Comparison of ENCODE assay signal across 15 cellular contexts in the genomic region with DNA sequence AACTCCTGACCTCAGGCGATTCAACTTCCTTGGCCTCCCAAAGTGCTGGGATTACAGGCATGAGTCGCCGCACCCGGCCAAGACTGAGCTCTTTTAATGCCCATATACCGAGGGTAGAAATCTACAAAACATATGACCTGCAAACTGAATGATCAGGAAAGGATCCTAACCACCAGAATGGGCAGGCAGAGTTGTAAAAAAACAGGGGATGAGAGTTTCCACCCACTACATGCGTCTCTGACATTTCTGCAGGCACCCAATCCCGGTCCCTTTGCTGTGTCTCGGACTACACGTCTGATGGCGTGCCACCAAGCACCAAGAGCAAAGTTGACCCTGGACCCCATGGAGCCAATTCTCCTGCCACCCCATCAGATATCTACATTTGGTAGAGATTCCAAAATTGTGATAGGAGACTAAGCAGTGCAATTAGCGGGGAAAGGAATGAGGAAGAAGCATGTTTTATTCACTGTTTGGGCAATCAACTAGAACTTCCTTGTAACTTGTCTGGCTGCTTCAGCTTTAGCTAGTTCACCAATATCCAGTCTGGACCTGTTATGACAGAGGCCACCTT.
DNase-seq lines count a peak whose midpoint lies in the region; ATAC-seq, FAIRE-seq and TF ChIP-seq lines count a peak whose summit lies in the region.
"Had no signal": no experiment of that assay in that cellular context is flagged by ENCODE, and none has a peak within 500 bp of the region (broad histone marks: within the 10 kb centered on the region; RNA-seq: fewer than 3 reads in every experiment).

No MANE protein-coding gene starts in this region.

- no peaks in the 10 kb centered on the region for H3K9me3 Mint-ChIP-seq in Calu3 (ENCODE audit: low read depth, unreplicated experiment)
- peaks cover 26% of the 10 kb centered on the region for H3K9me3 Mint-ChIP-seq in stimulated activated effector memory CD8-positive, alpha-beta T cell treated with anti-CD3 and anti-CD28 coated beads, Interleukin-12 subunit alpha, Interleukin-12 subunit beta, amount 100 ng/mL, for 72 hours

- H3K36me3 ChIP-seq in endothelial cell of umbilical vein (ENCODE audit: control insufficient read depth in 2 of 2, extremely low read depth in 1 of 2, insufficient read depth in 2 of 2, low read length in 2 of 2) (peaks cover 5 to 16% of the 10 kb centered on the region in 2 experiments), prostate gland (no peaks in the 10 kb centered on the region)

- TF ChIP-seq POLR2A in endothelial cell of umbilical vein (IDR thresholded peaks at IDR 0.05; ENCODE audit: low read depth, low read length) (no peak), prostate gland (IDR thresholded peaks at IDR 0.05) (no peak)

- POLR2A ChIA-PET in endothelial cell of umbilical vein (lab: Charles Lee): no interaction called here

- no peak for ATAC-seq in stimulated activated effector memory CD8-positive, alpha-beta T cell treated with anti-CD3 and anti-CD28 coated beads, Interleukin-12 subunit alpha, Interleukin-12 subunit beta, amount 100 ng/mL, for 72 hours
- ATAC-seq in activated CD4-positive, CD25-positive, alpha-beta regulatory T cell treated with anti-CD3 and anti-CD28 coated beads, Interleukin-2, amount 50 U/mL, for 24 hours: no peak
- ATAC-seq: sciatic nerve had no signal

- BruUV-seq in Calu3 (replicated peaks; lab: Mats Ljungman, UMichigan) (no TSS peak), endothelial cell of umbilical vein (replicated peaks; lab: Mats Ljungman, UMichigan) (no TSS peak)

- peaks cover 42% of the 10 kb centered on the region for H3K36me3 Mint-ChIP-seq in Calu3 (ENCODE audit: insufficient read depth, unreplicated experiment)
- H3K36me3 Mint-ChIP-seq in stimulated activated effector memory CD8-positive, alpha-beta T cell treated with anti-CD3 and anti-CD28 coated beads, Interleukin-12 subunit alpha, Interleukin-12 subunit beta, amount 100 ng/mL, for 72 hours: no peaks in the 10 kb centered on the region

- no peak overlapping the region for H3K4me2 ChIP-seq in endothelial cell of umbilical vein (ENCODE audit: insufficient read depth, low read length)

- H2AFZ ChIP-seq in endothelial cell of umbilical vein (ENCODE audit: low read depth, low read length): no peak overlapping the region

- FAIRE-seq in endothelial cell of umbilical vein (lab: Jason Lieb, UNC): peak; percentile 70
- FAIRE-seq: colon had no signal

- intact Hi-C loops in Calu3 (cut with micrococcal nuclease; ENCODE audit: unreplicated experiment): no loop called here
- intact Hi-C loops in endothelial cell of umbilical vein (cut with micrococcal nuclease): loop anchor here (2.0 to 5.0 kb wide), 3 partner anchors 37 to 54 kb away; no protein-coding TSS in a partner anchor
- intact Hi-C loops in prostate gland (cut with DNase I): no loop called here

- dilution Hi-C loops in endothelial cell of umbilical vein (cut with MboI; ENCODE audit: extremely low pct_ligation_motif_present, low sequenced_read_pairs): no loop called here

- H3K9me3 ChIP-seq in endothelial cell of umbilical vein (replicated peaks; ENCODE audit: control insufficient read depth, insufficient read depth, low read length) (no peaks in the 10 kb centered on the region), prostate gland (no peaks in the 10 kb centered on the region)

- DNase-seq in Calu3 (peak; percentile 65), NCI-H226 (peak; percentile 32), endothelial cell of umbilical vein (ENCODE audit: low read depth, low spot score) (peak; percentile 48), prostate gland (ENCODE audit: low spot score) (peak; percentile 66), SW 1271 (lab: John Stamatoyannopoulos, UW) (no peak), coronary artery (ENCODE audit: low spot score) (no peak)
- no peak for DNase-seq in stimulated activated effector memory CD8-positive, alpha-beta T cell treated with anti-CD3 and anti-CD28 coated beads, Interleukin-12 subunit alpha, Interleukin-12 subunit beta, amount 100 ng/mL, for 72 hours (ENCODE audit: low spot score in 2 of 2)
- DNase-seq: activated CD4-positive, alpha-beta T cell treated with anti-CD3 and anti-CD28 coated beads, Interleukin-2, amount 10 ng/mL, durations not matched to agents 7 days and 5 days; activated gamma-delta T cell treated with Interleukin-2 at 50 U/mL for 16 hours; CD4-positive, alpha-beta memory T cell; NCI-H2029 treated with DMSO at 0.1 percent for 48 hours; SHP77 treated with DMSO at 0.1 percent for 48 hours had no signal

- H3K27ac Mint-ChIP-seq in Calu3 (ENCODE audit: unreplicated experiment): peak overlapping the region; percentile 82
- no peak overlapping the region for H3K27ac Mint-ChIP-seq in stimulated activated effector memory CD8-positive, alpha-beta T cell treated with anti-CD3 and anti-CD28 coated beads, Interleukin-12 subunit alpha, Interleukin-12 subunit beta, amount 100 ng/mL, for 72 hours
- H3K27ac Mint-ChIP-seq: activated CD4-positive, alpha-beta T cell treated with anti-CD3 and anti-CD28 coated beads, Interleukin-2, amount 10 ng/mL, durations not matched to agents 7 days and 5 days had no signal

- peaks cover 11% of the 10 kb centered on the region for H3K79me2 ChIP-seq in endothelial cell of umbilical vein (ENCODE audit: control insufficient read depth, insufficient read depth, low read length)

- no peaks in the 10 kb centered on the region for H3K27me3 Mint-ChIP-seq in Calu3 (ENCODE audit: unreplicated experiment)
- H3K27me3 Mint-ChIP-seq: activated CD4-positive, alpha-beta T cell treated with anti-CD3 and anti-CD28 coated beads, Interleukin-2, amount 10 ng/mL, durations not matched to agents 7 days and 5 days; CD4-positive, alpha-beta memory T cell had no signal

- H3K27ac ChIP-seq in endothelial cell of umbilical vein (ENCODE audit: insufficient read depth, low read depth, low read length): peak overlapping the region; percentile 25
- peak overlapping the region; percentile 61 to 70 for H3K27ac ChIP-seq in prostate gland
- H3K27ac ChIP-seq in coronary artery: peak overlapping the region in 1 of 2 donors; percentile 28

- no peak overlapping the region for H3K9ac ChIP-seq in endothelial cell of umbilical vein (replicated peaks; ENCODE audit: extremely low read depth, insufficient read depth, low read length)

- no peaks in the 10 kb centered on the region for H3K9me1 ChIP-seq in endothelial cell of umbilical vein (replicated peaks; ENCODE audit: control insufficient read depth, extremely low read depth, insufficient read depth, low read length)

- WGBS in prostate gland: 33% methylated on average over 11 of the region's 11 CpGs

- H3K4me1 ChIP-seq in endothelial cell of umbilical vein (ENCODE audit: control insufficient read depth, extremely low read depth, insufficient read depth, low read length) (peaks cover 23% of the 10 kb centered on the region), prostate gland (replicated peaks) (no peaks in the 10 kb centered on the region)

- CTCF ChIA-PET in Calu3 (lab: Charles Lee): interaction anchor here (0.6 to 2.4 kb wide), 7 partner anchors 9 to 573 kb away, joined by 3 to 7 read pairs (median 3); no protein-coding TSS in a partner anchor
- CTCF ChIA-PET in endothelial cell of umbilical vein (lab: Charles Lee): no interaction called here

- H3K4me1 Mint-ChIP-seq in Calu3 (ENCODE audit: low read depth, unreplicated experiment): peaks cover 34% of the 10 kb centered on the region
- H3K4me1 Mint-ChIP-seq in stimulated activated effector memory CD8-positive, alpha-beta T cell treated with anti-CD3 and anti-CD28 coated beads, Interleukin-12 subunit alpha, Interleukin-12 subunit beta, amount 100 ng/mL, for 72 hours: peaks cover 5% of the 10 kb centered on the region
- H3K4me1 Mint-ChIP-seq: activated CD4-positive, alpha-beta T cell treated with anti-CD3 and anti-CD28 coated beads, Interleukin-2, amount 10 ng/mL, durations not matched to agents 7 days and 5 days; CD4-positive, alpha-beta memory T cell had no signal

- H3K4me3 ChIP-seq in endothelial cell of umbilical vein (replicated peaks in 1 of 3; ENCODE audit: insufficient read depth in 1 of 3, low read depth in 1 of 3, low read length in 3 of 3): no peak overlapping the region
- H3K4me3 ChIP-seq in prostate gland: no peak overlapping the region
- no peak overlapping the region for H3K4me3 ChIP-seq in coronary artery

- peak overlapping the region; percentile 35 for H3K4me3 Mint-ChIP-seq in Calu3 (ENCODE audit: low read depth, unreplicated experiment)
- H3K4me3 Mint-ChIP-seq in stimulated activated effector memory CD8-positive, alpha-beta T cell treated with anti-CD3 and anti-CD28 coated beads, Interleukin-12 subunit alpha, Interleukin-12 subunit beta, amount 100 ng/mL, for 72 hours: no peak overlapping the region
- H3K4me3 Mint-ChIP-seq: activated CD4-positive, alpha-beta T cell treated with anti-CD3 and anti-CD28 coated beads, Interleukin-2, amount 10 ng/mL, durations not matched to agents 7 days and 5 days; CD4-positive, alpha-beta memory T cell had no signal

- H4K20me1 ChIP-seq in endothelial cell of umbilical vein (replicated peaks; ENCODE audit: control insufficient read depth, extremely low read depth, insufficient read depth, low read length): no peaks in the 10 kb centered on the region

- TF ChIP-seq CTCF in Calu3 (IDR thresholded peaks at IDR 0.05; ENCODE audit: unreplicated experiment) (no peak), endothelial cell of umbilical vein (IDR thresholded peaks at IDR 0.05; ENCODE audit: extremely low read depth in 1 of 2, insufficient read depth in 1 of 2, low read depth in 1 of 2, low read length in 2 of 2) (no peak), prostate gland (IDR thresholded peaks at IDR 0.05) (no peak), coronary artery (IDR thresholded peaks at IDR 0.05) (no peak)

- H3K27me3 ChIP-seq in endothelial cell of umbilical vein (ENCODE audit: control insufficient read depth in 2 of 2, insufficient read depth in 2 of 2, low read length in 2 of 2) (no peaks in the 10 kb centered on the region), prostate gland (replicated peaks; ENCODE audit: insufficient read depth) (no peaks in the 10 kb centered on the region)

TF ChIP-seq in endothelial cell of umbilical vein, 7 proteins besides CTCF, POLR2A, EP300 and RAD21:
- TF ChIP-seq JUN (IDR thresholded peaks at IDR 0.05; ENCODE audit: borderline replicate concordance, insufficient read depth, insufficient read length, low read depth): no peak
- TF ChIP-seq MYC (IDR thresholded peaks at IDR 0.05; ENCODE audit: low read depth, low read length): no peak
- TF ChIP-seq GATA2 (IDR thresholded peaks at IDR 0.05; ENCODE audit: insufficient read depth, insufficient read length, low read depth, low read length): no peak
- peak; percentile 62 for TF ChIP-seq FOS (IDR thresholded peaks at IDR 0.05; ENCODE audit: borderline replicate concordance, insufficient read depth, low read length)

Comparison
In these comparisons a context has a peak if more than half of its experiments do, and no peak if none do; other contexts are left out.
1. DNase-seq: peak in Calu3 (single experiment), NCI-H226 (single experiment), endothelial cell of umbilical vein (single experiment) and prostate gland (single experiment); none in SW 1271 (0 of 2), stimulated activated effector memory CD8-positive, alpha-beta T cell treated with anti-CD3 and anti-CD28 coated beads, Interleukin-12 subunit alpha, Interleukin-12 subunit beta, amount 100 ng/mL, for 72 hours (0 of 2) and coronary artery (single experiment).